ENCODE assay signal across 21 cellular contexts in the genomic region with DNA sequence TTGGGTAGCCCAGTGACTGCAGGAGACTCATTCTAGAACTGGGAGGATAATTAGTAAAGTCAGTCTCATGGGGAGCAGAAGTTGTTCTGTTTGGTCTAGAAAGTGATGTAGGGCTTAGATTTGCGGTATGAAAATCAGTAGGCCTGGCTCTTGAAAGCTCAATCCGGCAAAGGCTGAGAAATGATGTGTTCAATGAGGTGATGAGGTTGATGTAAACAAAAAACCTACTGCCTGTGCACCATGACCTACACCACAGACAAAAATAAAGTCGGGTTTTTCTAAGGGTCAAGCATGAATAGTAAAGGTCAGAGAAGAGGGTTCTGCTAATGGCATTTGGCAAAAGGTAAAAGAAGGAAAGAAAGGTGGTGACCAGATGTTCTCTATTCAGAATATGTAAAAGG.
A peak's percentile ranks its signal among the peaks of the same experiment; 100 is the strongest.
DNase-seq lines count a peak whose midpoint lies in the region; ATAC-seq and TF ChIP-seq lines count a peak whose summit lies in the region.
"Had no signal": no experiment of that assay in that cellular context is flagged by ENCODE, and none has a peak within 500 bp of the region (broad histone marks: within the 10 kb centered on the region; RNA-seq: fewer than 3 reads in every experiment).

No MANE protein-coding gene starts in this region.

- TF ChIP-seq RAD21 in SK-N-SH (IDR thresholded peaks at IDR 0.05; ENCODE audit: low read length) = no peak

- peaks cover 42% of the 10 kb centered on the region for H3K4me1 Mint-ChIP-seq in chondrocyte (ENCODE audit: low read depth)
- H3K4me1 Mint-ChIP-seq in osteocyte (ENCODE audit: unreplicated experiment) = peaks cover 34% of the 10 kb centered on the region
- H3K4me1 Mint-ChIP-seq in Calu3 (ENCODE audit: low read depth, unreplicated experiment) = no peaks in the 10 kb centered on the region
- H3K4me1 Mint-ChIP-seq: activated CD4-positive, alpha-beta T cell treated with anti-CD3 and anti-CD28 coated beads, Interleukin-2, amount 10 ng/mL, durations not matched to agents 24 days and 14 days; mesothelial cell of epicardium had no signal

- POLR2A ChIA-PET in SK-N-SH (lab: Yijun Ruan, JAX) = no interaction called here

- no peak overlapping the region for H3K4me2 ChIP-seq in SK-N-SH

- peaks cover 0 to 5% of the 10 kb centered on the region in 2 experiments for H3K36me3 ChIP-seq in SK-N-SH (replicated peaks in 1 of 2; ENCODE audit: control insufficient read depth in 1 of 2, insufficient read depth in 2 of 2, low read length in 1 of 2)
- no peaks in the 10 kb centered on the region for H3K36me3 ChIP-seq in mucosa of descending colon (ENCODE audit: low read depth)
- H3K36me3 ChIP-seq: BE2C, gastrocnemius medialis had no signal

- no peaks in the 10 kb centered on the region for H3K79me2 ChIP-seq in SK-N-SH (ENCODE audit: insufficient read depth)

- TF ChIP-seq EP300 in SK-N-SH (IDR thresholded peaks at IDR 0.05; ENCODE audit: borderline replicate concordance in 1 of 2, low read depth in 1 of 2, low read length in 1 of 2) = peak in 1 of 2 experiments; percentile 20; a peak in 1 of 4 replicates

- H3K4me1 ChIP-seq in SK-N-SH (ENCODE audit: control insufficient read depth in 1 of 2, insufficient read depth in 2 of 2, low read depth in 1 of 2, low read length in 1 of 2) (peaks cover 0 to 6% of the 10 kb centered on the region in 2 experiments; a peak in 2 of 4 replicates), mucosa of descending colon (ENCODE audit: low read depth) (no peaks in the 10 kb centered on the region)
- H3K4me1 ChIP-seq: BE2C, gastrocnemius medialis had no signal

- H3K4me3 Mint-ChIP-seq in chondrocyte (ENCODE audit: unreplicated experiment) (no peak overlapping the region), osteocyte (ENCODE audit: unreplicated experiment) (no peak overlapping the region), Calu3 (ENCODE audit: low read depth, unreplicated experiment) (no peak overlapping the region)
- H3K4me3 Mint-ChIP-seq: activated CD4-positive, alpha-beta T cell treated with anti-CD3 and anti-CD28 coated beads, Interleukin-2, amount 10 ng/mL, durations not matched to agents 24 days and 14 days; mesothelial cell of epicardium had no signal

- H3K27me3 Mint-ChIP-seq in chondrocyte (ENCODE audit: low read depth) (no peaks in the 10 kb centered on the region), osteocyte (ENCODE audit: unreplicated experiment) (no peaks in the 10 kb centered on the region), Calu3 (ENCODE audit: unreplicated experiment) (no peaks in the 10 kb centered on the region)
- H3K27me3 Mint-ChIP-seq: activated CD4-positive, alpha-beta T cell treated with anti-CD3 and anti-CD28 coated beads, Interleukin-2, amount 10 ng/mL, durations not matched to agents 24 days and 14 days had no signal

- TF ChIP-seq CTCF in SK-N-SH (IDR thresholded peaks at IDR 0.05) (no peak), chondrocyte (IDR thresholded peaks at IDR 0.05) (no peak), osteocyte (IDR thresholded peaks at IDR 0.05) (no peak), mucosa of descending colon (IDR thresholded peaks at IDR 0.05) (no peak), Calu3 (IDR thresholded peaks at IDR 0.05; ENCODE audit: unreplicated experiment) (no peak)

- H3K36me3 Mint-ChIP-seq in chondrocyte (ENCODE audit: low read depth) (no peaks in the 10 kb centered on the region), osteocyte (ENCODE audit: unreplicated experiment) (peaks cover 1% of the 10 kb centered on the region), Calu3 (ENCODE audit: insufficient read depth, unreplicated experiment) (no peaks in the 10 kb centered on the region)

- CTCF ChIA-PET in SK-N-SH (lab: Yijun Ruan, JAX) = interaction anchor here (1.5 kb wide), 1 partner anchor 28 kb away, joined by 3 read pairs; no protein-coding TSS in a partner anchor
- CTCF ChIA-PET in Calu3 (lab: Charles Lee) = no interaction called here

- H3K27ac Mint-ChIP-seq in chondrocyte (ENCODE audit: unreplicated experiment) (peak overlapping the region; percentile 43), osteocyte (ENCODE audit: unreplicated experiment) (peak overlapping the region; percentile 83), Calu3 (ENCODE audit: unreplicated experiment) (no peak overlapping the region)
- H3K27ac Mint-ChIP-seq: activated CD4-positive, alpha-beta T cell treated with anti-CD3 and anti-CD28 coated beads, Interleukin-2, amount 10 ng/mL, durations not matched to agents 24 days and 14 days; mesothelial cell of epicardium had no signal

- intact Hi-C loops in mucosa of descending colon (cut with DNase I, micrococcal nuclease) (no loop called here), Calu3 (cut with micrococcal nuclease; ENCODE audit: unreplicated experiment) (no loop called here)

- BruUV-seq in Calu3 (replicated peaks; lab: Mats Ljungman, UMichigan) = no TSS peak

- H3K9me3 ChIP-seq in SK-N-SH = peaks cover 4% of the 10 kb centered on the region; the same call in 1 of the 2 replicates
- H3K9me3 ChIP-seq in mucosa of descending colon = no peaks in the 10 kb centered on the region
- H3K9me3 ChIP-seq: BE2C, gastrocnemius medialis had no signal

- DNase-seq in SK-N-SH (no peak), chondrocyte (ENCODE audit: low spot score) (no peak), osteocyte (ENCODE audit: extremely low spot score, unreplicated experiment) (no peak), mucosa of descending colon (no peak), iPS-NIHi11 (ENCODE audit: low spot score) (no peak), Calu3 (no peak)
- DNase-seq: activated CD4-positive, alpha-beta T cell treated with anti-CD3 and anti-CD28 coated beads, Interleukin-2, amount 10 ng/mL, durations not matched to agents 24 days and 14 days; activated CD8-positive, alpha-beta memory T cell treated with anti-CD3 and anti-CD28 coated beads, Interleukin-2, amount 50 U/mL, for 48 hours; BE2C; COR-L47; cortex of kidney; gastrocnemius medialis; left cardiac atrium; NCI-H1092 treated with DMSO at 0.1 percent for 48 hours; NCI-H2081; RPMI8226 had no signal

- H3F3A ChIP-seq in SK-N-SH (replicated peaks; ENCODE audit: insufficient read depth) = peaks cover 22% of the 10 kb centered on the region

- 75% methylated on average over 3 of the region's 3 CpGs for WGBS in SK-N-SH (ENCODE audit: low lambda C conversion rate)

- no peak overlapping the region for H2AFZ ChIP-seq in SK-N-SH (ENCODE audit: low read depth)

- H3K9me2 ChIP-seq in SK-N-SH = no peaks in the 10 kb centered on the region

- no peak overlapping the region for H3K9ac ChIP-seq in SK-N-SH

- H3K4me3 ChIP-seq in SK-N-SH (ENCODE audit: low read depth in 2 of 2, low read length in 1 of 2) (no peak overlapping the region), mucosa of descending colon (no peak overlapping the region)
- H3K4me3 ChIP-seq: gastrocnemius medialis, skin epidermis had no signal

- no peaks in the 10 kb centered on the region for H4K20me1 ChIP-seq in SK-N-SH (ENCODE audit: insufficient read depth)

- no peaks in the 10 kb centered on the region for H3K27me3 ChIP-seq in SK-N-SH (ENCODE audit: insufficient read depth)
- H3K27me3 ChIP-seq: BE2C, gastrocnemius medialis had no signal

- ATAC-seq in SK-N-SH treated with all-trans-retinoic acid at 6 μM for 48 hours (no peak), HG02885 (IDR thresholded peaks at IDR 0.05; ENCODE audit: poor library complexity, unreplicated experiment) (peak; percentile 65), mucosa of descending colon (no peak)
- ATAC-seq: gastrocnemius medialis, left cardiac atrium had no signal

- H3K27ac ChIP-seq in SK-N-SH (ENCODE audit: low read depth in 2 of 2, low read length in 1 of 2) = peak overlapping the region; percentile 71 to 94
- H3K27ac ChIP-seq: 22Rv1, gastrocnemius medialis had no signal

- H3K9me3 Mint-ChIP-seq in chondrocyte (ENCODE audit: low read depth) = peaks cover 10% of the 10 kb centered on the region
- H3K9me3 Mint-ChIP-seq in osteocyte (ENCODE audit: unreplicated experiment) = peaks cover 11% of the 10 kb centered on the region
- H3K9me3 Mint-ChIP-seq in Calu3 (ENCODE audit: low read depth, unreplicated experiment) = peaks cover 1% of the 10 kb centered on the region
- H3K9me3 Mint-ChIP-seq: activated CD4-positive, alpha-beta T cell treated with anti-CD3 and anti-CD28 coated beads, Interleukin-2, amount 10 ng/mL, durations not matched to agents 24 days and 14 days had no signal

TF ChIP-seq in SK-N-SH, 30 proteins besides CTCF, POLR2A, EP300 and RAD21:
- TF ChIP-seq JUND (IDR thresholded peaks at IDR 0.05) (no peak), TCF12 (IDR thresholded peaks at IDR 0.05) (peak; percentile 66)

TF ChIP-seq in SK-N-SH treated with all-trans-retinoic acid at 6 μM for 48 hours, 23 proteins besides CTCF, POLR2A, EP300 and RAD21 (continues in another document):
- TF ChIP-seq ZFP3 (CRISPR knock-in tag; IDR thresholded peaks at IDR 0.05) = no peak
- TF ChIP-seq ZNF70 (CRISPR knock-in tag; IDR thresholded peaks at IDR 0.05) = no peak
- TF ChIP-seq PPARA (CRISPR knock-in tag; IDR thresholded peaks at IDR 0.05; ENCODE audit: borderline replicate concordance) = no peak
- TF ChIP-seq, protein P1, sequence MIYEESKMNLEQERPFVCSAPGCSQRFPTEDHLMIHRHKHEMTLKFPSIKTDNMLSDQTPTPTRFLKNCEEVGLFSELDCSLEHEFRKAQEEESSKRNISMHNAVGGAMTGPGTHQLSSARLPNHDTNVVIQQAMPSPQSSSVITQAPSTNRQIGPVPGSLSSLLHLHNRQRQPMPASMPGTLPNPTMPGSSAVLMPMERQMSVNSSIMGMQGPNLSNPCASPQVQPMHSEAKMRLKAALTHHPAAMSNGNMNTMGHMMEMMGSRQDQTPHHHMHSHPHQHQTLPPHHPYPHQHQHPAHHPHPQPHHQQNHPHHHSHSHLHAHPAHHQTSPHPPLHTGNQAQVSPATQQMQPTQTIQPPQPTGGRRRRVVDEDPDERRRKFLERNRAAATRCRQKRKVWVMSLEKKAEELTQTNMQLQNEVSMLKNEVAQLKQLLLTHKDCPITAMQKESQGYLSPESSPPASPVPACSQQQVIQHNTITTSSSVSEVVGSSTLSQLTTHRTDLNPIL (CRISPR knock-in tag; IDR thresholded peaks at IDR 0.05; ENCODE audit: low read depth) = no peak
- TF ChIP-seq ARNTL (CRISPR knock-in tag; IDR thresholded peaks at IDR 0.05; ENCODE audit: borderline replicate concordance, low read depth) = no peak
- TF ChIP-seq POU6F1 (CRISPR knock-in tag; IDR thresholded peaks at IDR 0.05; ENCODE audit: borderline replicate concordance, low read depth) = no peak
- no peak for TF ChIP-seq BACH2 (CRISPR knock-in tag; IDR thresholded peaks at IDR 0.05; ENCODE audit: borderline replicate concordance)
